ENCODE assay signal across 8 cellular contexts in the genomic region with DNA sequence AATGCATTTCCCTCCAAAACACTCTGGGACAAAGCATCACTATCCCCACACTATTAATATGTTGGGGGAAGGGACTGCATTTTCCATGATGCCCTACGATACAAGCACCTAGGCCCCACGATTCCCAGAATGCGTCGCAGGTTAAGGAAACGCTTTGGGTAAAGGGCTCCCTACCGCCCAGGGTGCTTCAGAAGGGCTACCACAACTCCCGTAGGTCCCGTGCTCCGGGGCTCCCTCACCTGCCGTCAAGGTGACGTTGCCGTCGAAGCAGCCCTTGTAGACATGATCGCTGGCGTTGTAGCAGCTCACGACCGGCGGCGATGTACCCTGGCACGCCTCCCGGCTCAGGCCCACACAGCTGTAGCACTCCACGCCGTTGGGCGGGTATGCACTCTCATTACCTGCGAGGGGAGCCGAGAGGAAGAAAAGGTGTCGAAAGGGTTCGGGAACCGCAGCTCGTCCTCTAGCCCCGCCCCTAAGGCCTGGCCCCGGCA. TPM values are rescaled to one million over a fixed set of nuclear protein-coding genes. Genes with fewer than 3 reads are reported as not detected.
DNase-seq lines count a peak whose midpoint lies in the region; ATAC-seq, FAIRE-seq and TF ChIP-seq lines count a peak whose summit lies in the region.

No MANE protein-coding gene starts in this region.

- peak overlapping the region; percentile 88 for H3K27ac Mint-ChIP-seq in WTC11

- no peaks in the 10 kb centered on the region for H3K27me3 ChIP-seq in hepatocyte

- no peak for ATAC-seq in WTC11

- FAIRE-seq in GM12891 (lab: Jason Lieb, UNC), result no peak

- CTCF ChIA-PET in WTC11 (lab: Charles Lee), result interaction anchor here (0.6 to 5.0 kb wide), 18 partner anchors 9 to 205 kb away, joined by 3 to 66 read pairs (median 6); partner anchors contain the start of genes IRGQ, PHLDB3, ZNF575 and ZNF576

- no peaks in the 10 kb centered on the region for H3K79me2 ChIP-seq in hepatocyte

- H3K9me2 ChIP-seq in hepatocyte (replicated peaks; ENCODE audit: insufficient read depth), result no peaks in the 10 kb centered on the region

- no peaks in the 10 kb centered on the region for H3K9me3 Mint-ChIP-seq in WTC11

- H3K36me3 Mint-ChIP-seq in WTC11, result no peaks in the 10 kb centered on the region

- H2AFZ ChIP-seq in hepatocyte, result peak overlapping the region; percentile 61

- H3K4me3 Mint-ChIP-seq in WTC11, result peak overlapping the region; percentile 91

- no peak for TF ChIP-seq POLR2A in GM12891 (IDR thresholded peaks at IDR 0.05; ENCODE audit: low read depth, low read length)

- POLR2A ChIA-PET in WTC11 (lab: Charles Lee), result interaction anchor here (1.3 to 2.2 kb wide), 6 partner anchors 39 to 206 kb away, joined by 3 to 11 read pairs (median 6); partner anchors contain the start of genes PHLDB3 and ZNF575

- H3K9me3 ChIP-seq in hepatocyte (ENCODE audit: low read depth), result no peaks in the 10 kb centered on the region

- DNase-seq in NCI-H1092 (lab: John Stamatoyannopoulos, UW) (peak; percentile 11), NCI-H1092 treated with DMSO at 0.1 percent for 48 hours (lab: John Stamatoyannopoulos, UW) (no peak), WTC11 (ENCODE audit: low spot score) (no peak), hepatocyte (ENCODE audit: low spot score) (no peak), NCI-H2227 treated with DMSO at 0.1 percent for 48 hours (lab: John Stamatoyannopoulos, UW) (no peak), GM12891 (ENCODE audit: insufficient read length, low spot score) (no peak), NOMO-1 (lab: John Stamatoyannopoulos, UW; ENCODE audit: unreplicated experiment in 2 of 2) (no peak)

- H3K27ac ChIP-seq in hepatocyte, result peak overlapping the region; percentile 52
- H3K27ac ChIP-seq in skin epidermis, result peak overlapping the region in 17 of 21 experiments; percentile 20 to 94 (median 86)

- WGBS in hepatocyte (ENCODE audit: low lambda C conversion rate, missing lambda C conversion rate), result 7% methylated on average over 25 of the region's 32 CpGs

- no peaks in the 10 kb centered on the region for H4K20me1 ChIP-seq in hepatocyte (ENCODE audit: insufficient read depth, poor library complexity, severe bottlenecking)

- no peaks in the 10 kb centered on the region for H3K4me1 ChIP-seq in hepatocyte (ENCODE audit: insufficient read depth)

- TF ChIP-seq CTCF in WTC11 (IDR thresholded peaks at IDR 0.05), result no peak
- TF ChIP-seq CTCF in hepatocyte (IDR thresholded peaks at IDR 0.05; ENCODE audit: poor library complexity), result no peak

- H3K4me2 ChIP-seq in hepatocyte, result peak overlapping the region; percentile 84

- no peaks in the 10 kb centered on the region for H3K36me3 ChIP-seq in hepatocyte (replicated peaks; ENCODE audit: insufficient read depth, low read depth)

- H3K4me1 Mint-ChIP-seq in WTC11, result peaks cover 14% of the 10 kb centered on the region

- H3K27me3 Mint-ChIP-seq in WTC11 (ENCODE audit: low read depth), result peaks cover 71% of the 10 kb centered on the region

- H3K4me3 ChIP-seq in hepatocyte, result peak overlapping the region; percentile 20
- H3K4me3 ChIP-seq in skin epidermis, result peak overlapping the region; percentile 45 to 66 (median 52)

TF ChIP-seq in WTC11, 78 proteins besides CTCF, POLR2A, EP300 and RAD21 (continues in another document):
- TF ChIP-seq, protein P1, sequence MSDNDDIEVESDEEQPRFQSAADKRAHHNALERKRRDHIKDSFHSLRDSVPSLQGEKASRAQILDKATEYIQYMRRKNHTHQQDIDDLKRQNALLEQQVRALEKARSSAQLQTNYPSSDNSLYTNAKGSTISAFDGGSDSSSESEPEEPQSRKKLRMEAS (CRISPR knock-in tag; IDR thresholded peaks at IDR 0.05), result peak; percentile 89
- TF ChIP-seq ETV6 (CRISPR knock-in tag; IDR thresholded peaks at IDR 0.05) (peak; percentile 77; the same call in 1 of the 2 replicates), TEAD1 (CRISPR knock-in tag; IDR thresholded peaks at IDR 0.05) (peak; percentile 28; the same call in 1 of the 2 replicates), ZMAT4 (CRISPR knock-in tag; IDR thresholded peaks at IDR 0.05) (no peak), NFE2L1 (CRISPR knock-in tag; IDR thresholded peaks at IDR 0.05) (no peak)
- TF ChIP-seq, protein P2, sequence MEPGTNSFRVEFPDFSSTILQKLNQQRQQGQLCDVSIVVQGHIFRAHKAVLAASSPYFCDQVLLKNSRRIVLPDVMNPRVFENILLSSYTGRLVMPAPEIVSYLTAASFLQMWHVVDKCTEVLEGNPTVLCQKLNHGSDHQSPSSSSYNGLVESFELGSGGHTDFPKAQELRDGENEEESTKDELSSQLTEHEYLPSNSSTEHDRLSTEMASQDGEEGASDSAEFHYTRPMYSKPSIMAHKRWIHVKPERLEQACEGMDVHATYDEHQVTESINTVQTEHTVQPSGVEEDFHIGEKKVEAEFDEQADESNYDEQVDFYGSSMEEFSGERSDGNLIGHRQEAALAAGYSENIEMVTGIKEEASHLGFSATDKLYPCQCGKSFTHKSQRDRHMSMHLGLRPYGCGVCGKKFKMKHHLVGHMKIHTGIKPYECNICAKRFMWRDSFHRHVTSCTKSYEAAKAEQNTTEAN (CRISPR knock-in tag; IDR thresholded peaks at IDR 0.05), result no peak
- TF ChIP-seq, protein P3, sequence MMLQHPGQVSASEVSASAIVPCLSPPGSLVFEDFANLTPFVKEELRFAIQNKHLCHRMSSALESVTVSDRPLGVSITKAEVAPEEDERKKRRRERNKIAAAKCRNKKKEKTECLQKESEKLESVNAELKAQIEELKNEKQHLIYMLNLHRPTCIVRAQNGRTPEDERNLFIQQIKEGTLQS (CRISPR knock-in tag; conservative IDR thresholded peaks at IDR 0.05), result no peak

TF ChIP-seq in GM12891, 5 proteins besides CTCF, POLR2A, EP300 and RAD21:
- TF ChIP-seq POU2F2 (IDR thresholded peaks at IDR 0.05; ENCODE audit: low read depth, low read length), result no peak
- TF ChIP-seq TAF1 (IDR thresholded peaks at IDR 0.05; ENCODE audit: low read depth, low read length), result no peak
- TF ChIP-seq PAX5 (IDR thresholded peaks at IDR 0.05; ENCODE audit: insufficient read depth, low read length, severe bottlenecking), result no peak
- no peak for TF ChIP-seq SPI1 (IDR thresholded peaks at IDR 0.05; ENCODE audit: low read depth, low read length)
- no peak for TF ChIP-seq POLR2AphosphoS5 (IDR thresholded peaks at IDR 0.05; ENCODE audit: low read depth, low read length)

RNA-seq across cellular contexts. Expression of gene LYPD3, which starts 2.5 kb away (rescaled TPM):
- total RNA-seq in WTC11 (2021) (2.7 to 3.8 TPM (median 3.1 TPM) in 3 replicates), hepatocyte (4.6 and 4.8 TPM in 2 replicates)
- 13.2 and 13.5 TPM in 2 replicates for polyA plus RNA-seq in hepatocyte
- polyA plus RNA-seq in GM12891 (2012; ENCODE audit: low read depth, missing spikeins), result 0.87 TPM

RNA-seq across cellular contexts. Expression of gene PHLDB3, which starts 41.6 kb away (rescaled TPM):
- total RNA-seq in WTC11 (2021) (14.6 to 15.6 TPM (median 14.8 TPM) in 3 replicates), hepatocyte (22.2 and 24.9 TPM in 2 replicates)
- 23.4 and 29.0 TPM in 2 replicates for polyA plus RNA-seq in hepatocyte
- 13.1 TPM for polyA plus RNA-seq in GM12891 (2012; ENCODE audit: low read depth, missing spikeins)

RNA-seq across cellular contexts. Expression of gene TEX101, which starts 48.2 kb away (rescaled TPM):
- not detected in 3 replicates for total RNA-seq in WTC11 (2021)
- total RNA-seq in hepatocyte, result not detected in 2 replicates
- polyA plus RNA-seq in hepatocyte, result not detected in 2 replicates
- not detected for polyA plus RNA-seq in GM12891 (2012; ENCODE audit: low read depth, missing spikeins)
